ENCODE assay signal across 8 cellular contexts in genomic region chr9:35813434-35814105, GRCh38. TPM values are rescaled to one million over a fixed set of nuclear protein-coding genes. Genes with fewer than 3 reads are reported as not detected.
DNase-seq lines count a peak whose midpoint lies in the region; ATAC-seq, FAIRE-seq and TF ChIP-seq lines count a peak whose summit lies in the region.

No MANE protein-coding gene starts in this region.

- ATAC-seq in GM19351 (IDR thresholded peaks at IDR 0.05; ENCODE audit: unreplicated experiment) (no peak), HG03097 (IDR thresholded peaks at IDR 0.05; ENCODE audit: low FRiP score, unreplicated experiment) (no peak)

- H3K27me3 ChIP-seq in BLaER1 (no peaks in the 10 kb centered on the region), keratinocyte (ENCODE audit: control insufficient read depth, extremely low read depth, insufficient read depth, low read length) (no peaks in the 10 kb centered on the region), tibial artery (no peaks in the 10 kb centered on the region)

- no peaks in the 10 kb centered on the region for H3K27me3 Mint-ChIP-seq in activated T-helper 2 cell treated with anti-CD3 and anti-CD28 coated beads, Interferon-gamma antibody, Interleukin-2, Interleukin-4, amounts not matched to agents 10 μg/mL and 5 μg/mL and 100 μg/mL, durations not matched to agents 14 hours and 24 hours and 36 hours (ENCODE audit: low read depth)
- H3K27me3 Mint-ChIP-seq in CD14-positive monocyte (ENCODE audit: low read depth in 3 of 3), result peaks cover 1 to 9% (median 4%) of the 10 kb centered on the region in 3 donors

- POLR2A ChIA-PET in HEK293 (lab: Yijun Ruan, JAX), result interaction anchor here (1.0 to 3.1 kb wide), 13 partner anchors 10 to 377 kb away, joined by 3 to 13 read pairs (median 4); partner anchors contain the start of genes ARHGEF39, CCDC107, CLTA and FAM221B

- no peaks in the 10 kb centered on the region for H3K9me3 Mint-ChIP-seq in activated T-helper 2 cell treated with anti-CD3 and anti-CD28 coated beads, Interferon-gamma antibody, Interleukin-2, Interleukin-4, amounts not matched to agents 10 μg/mL and 5 μg/mL and 100 μg/mL, durations not matched to agents 14 hours and 24 hours and 36 hours
- H3K9me3 Mint-ChIP-seq in CD14-positive monocyte, result no peaks in the 10 kb centered on the region

- H3K79me2 ChIP-seq in keratinocyte (ENCODE audit: control insufficient read depth, insufficient read depth, low read length), result no peaks in the 10 kb centered on the region

- intact Hi-C loops in activated T-helper 2 cell treated with anti-CD3 and anti-CD28 coated beads, Interferon-gamma antibody, Interleukin-2, Interleukin-4, amounts not matched to agents 10 μg/mL and 5 μg/mL and 100 μg/mL, durations not matched to agents 14 hours and 24 hours and 36 hours (cut with micrococcal nuclease), result loop anchor here (2.0 to 10.0 kb wide), 7 partner anchors 57 to 1436 kb away; partner anchors contain the start of genes ATOSB, FANCG, GBA2 and MYORG
- intact Hi-C loops in tibial artery (cut with DNase I; ENCODE audit: low total_unique reads), result loop anchor here (2.0 to 10.0 kb wide), 2 partner anchors 15 to 69 kb away; partner anchors contain the start of genes FAM221B, GBA2, RGP1 and TMEM8B
- intact Hi-C loops in CD14-positive monocyte (cut with micrococcal nuclease), result loop anchor here (5.0 to 10.0 kb wide), 2 partner anchors 166 to 209 kb away; partner anchors contain the start of gene TESK1 (in 1 of the 2)

- TF ChIP-seq CTCF in HEK293 (tag by site-specific recombination; IDR thresholded peaks at IDR 0.05) (0 out of 2 replicates have a peak, but pooled peaks have one; percentile 10), keratinocyte (optimal IDR thresholded peaks at IDR 0.05 in 1 of 3, IDR thresholded peaks at IDR 0.05 in 1 of 3, conservative IDR thresholded peaks at IDR 0.05 in 1 of 3; ENCODE audit: extremely low read depth in 1 of 3, insufficient read depth in 2 of 3, low read length in 3 of 3) (peak; percentile 50 to 63 (median 58)), tibial artery (IDR thresholded peaks at IDR 0.05) (no peak), CD14-positive monocyte (IDR thresholded peaks at IDR 0.05) (no peak)

- peak overlapping the region; percentile 89 for H3K4me3 Mint-ChIP-seq in activated T-helper 2 cell treated with anti-CD3 and anti-CD28 coated beads, Interferon-gamma antibody, Interleukin-2, Interleukin-4, amounts not matched to agents 10 μg/mL and 5 μg/mL and 100 μg/mL, durations not matched to agents 14 hours and 24 hours and 36 hours (ENCODE audit: low read depth)
- no peak overlapping the region for H3K4me3 Mint-ChIP-seq in CD14-positive monocyte

- H3K27ac ChIP-seq in BLaER1, result no peak overlapping the region
- H3K27ac ChIP-seq in HEK293 (ENCODE audit: extremely low read depth, low read depth, low read length), result no peak overlapping the region
- H3K27ac ChIP-seq in keratinocyte (ENCODE audit: control insufficient read depth, insufficient read depth, low read length), result no peak overlapping the region
- H3K27ac ChIP-seq in tibial artery, result peak overlapping the region; percentile 90 to 97

- no peak overlapping the region for H2AFZ ChIP-seq in keratinocyte (ENCODE audit: control insufficient read depth, low read length)

- dilution Hi-C loops in keratinocyte (cut with MboI; ENCODE audit: extremely low pct_ligation_motif_present, low sequenced_read_pairs), result no loop called here

- H3K9ac ChIP-seq in BLaER1 (no peak overlapping the region), keratinocyte (ENCODE audit: control insufficient read depth, extremely low read depth, insufficient read depth, low read length) (no peak overlapping the region)

- peaks cover 22% of the 10 kb centered on the region for H3K36me3 Mint-ChIP-seq in activated T-helper 2 cell treated with anti-CD3 and anti-CD28 coated beads, Interferon-gamma antibody, Interleukin-2, Interleukin-4, amounts not matched to agents 10 μg/mL and 5 μg/mL and 100 μg/mL, durations not matched to agents 14 hours and 24 hours and 36 hours (ENCODE audit: low read depth)
- peaks cover 2 to 4% of the 10 kb centered on the region in 2 donors for H3K36me3 Mint-ChIP-seq in CD14-positive monocyte

- DNase-seq in activated T-helper 2 cell treated with anti-CD3 and anti-CD28 coated beads, Interferon-gamma antibody, Interleukin-2, Interleukin-4, amounts not matched to agents 10 μg/mL and 5 μg/mL and 100 μg/mL, durations not matched to agents 14 hours and 24 hours and 36 hours (ENCODE audit: low spot score), result no peak
- no peak for DNase-seq in keratinocyte (ENCODE audit: low read depth, low spot score)
- DNase-seq in tibial artery, result no peak
- DNase-seq in CD14-positive monocyte (ENCODE audit: low spot score), result no peak

- no peaks in the 10 kb centered on the region for H3K9me1 ChIP-seq in keratinocyte (ENCODE audit: control insufficient read depth, extremely low read depth, insufficient read depth, low read length)

- H3K4me2 ChIP-seq in BLaER1 (peak overlapping the region; percentile 92), keratinocyte (ENCODE audit: control insufficient read depth, extremely low read depth, insufficient read depth, low read depth, low read length) (peak overlapping the region; percentile 85)

- peaks cover 31% of the 10 kb centered on the region for H3K4me1 Mint-ChIP-seq in activated T-helper 2 cell treated with anti-CD3 and anti-CD28 coated beads, Interferon-gamma antibody, Interleukin-2, Interleukin-4, amounts not matched to agents 10 μg/mL and 5 μg/mL and 100 μg/mL, durations not matched to agents 14 hours and 24 hours and 36 hours (ENCODE audit: low read depth)
- peaks cover 34% of the 10 kb centered on the region for H3K4me1 Mint-ChIP-seq in CD14-positive monocyte

- CTCF ChIA-PET in HEK293 (lab: Yijun Ruan, JAX), result interaction anchor here (0.6 to 4.3 kb wide), 18 partner anchors 8 to 98 kb away, joined by 3 to 46 read pairs (median 6); partner anchors contain the start of gene CREB3

- peak overlapping the region; percentile 95 for H3K27ac Mint-ChIP-seq in activated T-helper 2 cell treated with anti-CD3 and anti-CD28 coated beads, Interferon-gamma antibody, Interleukin-2, Interleukin-4, amounts not matched to agents 10 μg/mL and 5 μg/mL and 100 μg/mL, durations not matched to agents 14 hours and 24 hours and 36 hours
- H3K27ac Mint-ChIP-seq in CD14-positive monocyte, result peak overlapping the region in 2 of 7 donors; percentile 84 to 89

- H4K20me1 ChIP-seq in BLaER1 (no peaks in the 10 kb centered on the region), keratinocyte (ENCODE audit: control insufficient read depth, extremely low read depth, insufficient read depth, low read length) (no peaks in the 10 kb centered on the region)

- H3K9me3 ChIP-seq in BLaER1 (no peaks in the 10 kb centered on the region), HEK293 (ENCODE audit: control insufficient read depth, insufficient read depth, low read depth, low read length) (no peaks in the 10 kb centered on the region), keratinocyte (ENCODE audit: control insufficient read depth, low read depth, low read length) (no peaks in the 10 kb centered on the region), tibial artery (no peaks in the 10 kb centered on the region)

- FAIRE-seq in keratinocyte (lab: Jason Lieb, UNC), result peak; percentile 20

- peaks cover 36% of the 10 kb centered on the region for H3K4me1 ChIP-seq in BLaER1
- no peaks in the 10 kb centered on the region for H3K4me1 ChIP-seq in HEK293 (ENCODE audit: control insufficient read depth, insufficient read depth, low read length)
- H3K4me1 ChIP-seq in keratinocyte (ENCODE audit: control insufficient read depth, extremely low read depth, insufficient read depth, low read length), result peaks cover 18% of the 10 kb centered on the region
- peaks cover 0 to 38% (median 30%) of the 10 kb centered on the region in 4 donors for H3K4me1 ChIP-seq in tibial artery

- peaks cover 2% of the 10 kb centered on the region; the same call in 1 of the 2 replicates for H3K36me3 ChIP-seq in BLaER1
- peaks cover 0 to 19% of the 10 kb centered on the region in 2 experiments; a peak in 1 of 3 replicates for H3K36me3 ChIP-seq in HEK293 (ENCODE audit: control insufficient read depth in 2 of 2, insufficient read depth in 1 of 2, low read length in 2 of 2)
- H3K36me3 ChIP-seq in keratinocyte (ENCODE audit: control insufficient read depth in 2 of 2, extremely low read depth in 1 of 2, insufficient read depth in 2 of 2, low read length in 2 of 2), result no peaks in the 10 kb centered on the region
- peaks cover 4 to 11% (median 10%) of the 10 kb centered on the region in 3 donors for H3K36me3 ChIP-seq in tibial artery

- H3K4me3 ChIP-seq in BLaER1 (peak overlapping the region; percentile 79; the same call in 1 of the 2 replicates), HEK293 (ENCODE audit: low read depth, low read length) (no peak overlapping the region), keratinocyte (ENCODE audit: control insufficient read depth in 2 of 3, extremely low read depth in 1 of 3, insufficient read depth in 2 of 3, low read depth in 1 of 3, low read length in 3 of 3) (no peak overlapping the region), tibial artery (no peak overlapping the region)

RNA-seq across cellular contexts. Expression of gene HINT2, which starts 1.3 kb away (rescaled TPM):
- 49.4 and 49.7 TPM in 2 replicates for total RNA-seq in activated T-helper 2 cell treated with anti-CD3 and anti-CD28 coated beads, Interferon-gamma antibody, Interleukin-2, Interleukin-4, amounts not matched to agents 10 μg/mL and 5 μg/mL and 100 μg/mL, durations not matched to agents 14 hours and 24 hours and 36 hours
- 11.6 to 16.6 TPM (median 16.6 TPM) in 3 replicates for polyA plus RNA-seq in keratinocyte
- polyA plus RNA-seq in keratinocyte (2011; ENCODE audit: low read depth), result 11.2 TPM
- polyA plus RNA-seq in keratinocyte (2011; cell fraction: cytosol; rRNA removed), result 12.4 and 16.1 TPM in 2 replicates
- 7.6 and 9.3 TPM in 2 replicates for polyA plus RNA-seq in keratinocyte (2011; cell fraction: nucleus; rRNA removed)
- polyA plus RNA-seq in keratinocyte (2012; ENCODE audit: low replicate concordance), result 21.4 and 25.3 TPM in 2 replicates
- polyA minus RNA-seq in keratinocyte, result 2.0 to 5.2 TPM (median 4.9 TPM) in 3 replicates
- 3.1 TPM for polyA minus RNA-seq in keratinocyte (2011; cell fraction: cytosol; rRNA and poly(A)+ RNA removed)
- polyA minus RNA-seq in keratinocyte (2011; cell fraction: nucleus; rRNA and poly(A)+ RNA removed), result 0.62 and 2.4 TPM in 2 replicates
- polyA plus RNA-seq in CD14-positive monocyte, result 10 to 100 TPM; 59.1 to 64.5 TPM

RNA-seq across cellular contexts. Expression of gene SPAG8, which starts 1.5 kb away (rescaled TPM):
- total RNA-seq in activated T-helper 2 cell treated with anti-CD3 and anti-CD28 coated beads, Interferon-gamma antibody, Interleukin-2, Interleukin-4, amounts not matched to agents 10 μg/mL and 5 μg/mL and 100 μg/mL, durations not matched to agents 14 hours and 24 hours and 36 hours, result 0.82 and 1.5 TPM in 2 replicates
- 0.06 to 0.13 TPM (median 0.08 TPM) in 3 replicates for polyA plus RNA-seq in keratinocyte
- polyA plus RNA-seq in keratinocyte (2011; ENCODE audit: low read depth), result not detected
- 0.11 TPM in 1 of 2 replicates, not detected in the other for polyA plus RNA-seq in keratinocyte (2011; cell fraction: cytosol; rRNA removed)
- polyA plus RNA-seq in keratinocyte (2011; cell fraction: nucleus; rRNA removed), result 0.42 and 0.53 TPM in 2 replicates
- 0.18 TPM in 1 of 2 replicates, not detected in the other for polyA plus RNA-seq in keratinocyte (2012; ENCODE audit: low replicate concordance)
- not detected in 3 replicates for polyA minus RNA-seq in keratinocyte
- not detected for polyA minus RNA-seq in keratinocyte (2011; cell fraction: cytosol; rRNA and poly(A)+ RNA removed)
- polyA minus RNA-seq in keratinocyte (2011; cell fraction: nucleus; rRNA and poly(A)+ RNA removed), result not detected in 2 replicates
- polyA plus RNA-seq in CD14-positive monocyte, result under 1 TPM; 0.52 to 0.68 TPM

RNA-seq across cellular contexts. Expression of gene FAM221B, which starts 15.0 kb away (rescaled TPM):
- total RNA-seq in activated T-helper 2 cell treated with anti-CD3 and anti-CD28 coated beads, Interferon-gamma antibody, Interleukin-2, Interleukin-4, amounts not matched to agents 10 μg/mL and 5 μg/mL and 100 μg/mL, durations not matched to agents 14 hours and 24 hours and 36 hours, result not detected in 2 replicates
- polyA plus RNA-seq in keratinocyte (not detected in 3 replicates), CD14-positive monocyte (under 1 TPM in 1 of 2 donors, not detected in 1; 0.05 TPM)
- not detected for polyA plus RNA-seq in keratinocyte (2011; ENCODE audit: low read depth)
- not detected in 2 replicates for polyA plus RNA-seq in keratinocyte (2011; cell fraction: cytosol; rRNA removed)
- not detected in 2 replicates for polyA plus RNA-seq in keratinocyte (2011; cell fraction: nucleus; rRNA removed)
- polyA plus RNA-seq in keratinocyte (2012; ENCODE audit: low replicate concordance), result not detected in 2 replicates
- polyA minus RNA-seq in keratinocyte, result not detected in 3 replicates
- not detected for polyA minus RNA-seq in keratinocyte (2011; cell fraction: cytosol; rRNA and poly(A)+ RNA removed)
- not detected in 2 replicates for polyA minus RNA-seq in keratinocyte (2011; cell fraction: nucleus; rRNA and poly(A)+ RNA removed)

RNA-seq across cellular contexts. Expression of gene TMEM8B, which starts 15.5 kb away (rescaled TPM):
- total RNA-seq in activated T-helper 2 cell treated with anti-CD3 and anti-CD28 coated beads, Interferon-gamma antibody, Interleukin-2, Interleukin-4, amounts not matched to agents 10 μg/mL and 5 μg/mL and 100 μg/mL, durations not matched to agents 14 hours and 24 hours and 36 hours, result 3.0 and 3.4 TPM in 2 replicates
- polyA plus RNA-seq in keratinocyte, result 1.3 to 2.0 TPM (median 2.0 TPM) in 3 replicates
- polyA plus RNA-seq in keratinocyte (2011; ENCODE audit: low read depth), result 0.34 TPM
- 1.5 and 2.8 TPM in 2 replicates for polyA plus RNA-seq in keratinocyte (2011; cell fraction: cytosol; rRNA removed)
- polyA plus RNA-seq in keratinocyte (2011; cell fraction: nucleus; rRNA removed), result 6.7 and 9.9 TPM in 2 replicates
- polyA plus RNA-seq in keratinocyte (2012; ENCODE audit: low replicate concordance), result 4.2 and 4.6 TPM in 2 replicates
- 3.0 to 11.8 TPM (median 4.5 TPM) in 3 replicates for polyA minus RNA-seq in keratinocyte
- polyA minus RNA-seq in keratinocyte (2011; cell fraction: cytosol; rRNA and poly(A)+ RNA removed), result 2.5 TPM
- 1.6 and 2.8 TPM in 2 replicates for polyA minus RNA-seq in keratinocyte (2011; cell fraction: nucleus; rRNA and poly(A)+ RNA removed)
- 1 to 10 TPM; 2.6 to 3.8 TPM for polyA plus RNA-seq in CD14-positive monocyte

RNA-seq across cellular contexts. Expression of gene NPR2, which starts 22.2 kb away (rescaled TPM):
- total RNA-seq in activated T-helper 2 cell treated with anti-CD3 and anti-CD28 coated beads, Interferon-gamma antibody, Interleukin-2, Interleukin-4, amounts not matched to agents 10 μg/mL and 5 μg/mL and 100 μg/mL, durations not matched to agents 14 hours and 24 hours and 36 hours, result 10.4 and 12.0 TPM in 2 replicates
- 3.5 to 5.0 TPM (median 3.9 TPM) in 3 replicates for polyA plus RNA-seq in keratinocyte
- 1.9 TPM for polyA plus RNA-seq in keratinocyte (2011; ENCODE audit: low read depth)
- polyA plus RNA-seq in keratinocyte (2011; cell fraction: cytosol; rRNA removed), result 2.6 and 3.1 TPM in 2 replicates
- polyA plus RNA-seq in keratinocyte (2011; cell fraction: nucleus; rRNA removed), result 19.6 and 23.1 TPM in 2 replicates
- polyA plus RNA-seq in keratinocyte (2012; ENCODE audit: low replicate concordance), result 3.7 and 6.1 TPM in 2 replicates
- polyA minus RNA-seq in keratinocyte, result 2.6 to 6.4 TPM (median 5.1 TPM) in 3 replicates
- polyA minus RNA-seq in keratinocyte (2011; cell fraction: cytosol; rRNA and poly(A)+ RNA removed), result 8.1 TPM
- 3.5 and 6.3 TPM in 2 replicates for polyA minus RNA-seq in keratinocyte (2011; cell fraction: nucleus; rRNA and poly(A)+ RNA removed)
- not detected for polyA plus RNA-seq in CD14-positive monocyte

Comparison
In these comparisons a context has a peak if more than half of its experiments do, and no peak if none do; other contexts are left out.
1. H3K27ac ChIP-seq: peak in tibial artery (2 of 2); none in BLaER1 (single experiment), HEK293 (single experiment) and keratinocyte (single experiment).
2. CTCF ChIP-seq: peak in HEK293 (single experiment) and keratinocyte (3 of 3); none in tibial artery (0 of 2) and CD14-positive monocyte (single experiment).